25 cellular contexts compared by ENCODE assay signal in the genomic region with DNA sequence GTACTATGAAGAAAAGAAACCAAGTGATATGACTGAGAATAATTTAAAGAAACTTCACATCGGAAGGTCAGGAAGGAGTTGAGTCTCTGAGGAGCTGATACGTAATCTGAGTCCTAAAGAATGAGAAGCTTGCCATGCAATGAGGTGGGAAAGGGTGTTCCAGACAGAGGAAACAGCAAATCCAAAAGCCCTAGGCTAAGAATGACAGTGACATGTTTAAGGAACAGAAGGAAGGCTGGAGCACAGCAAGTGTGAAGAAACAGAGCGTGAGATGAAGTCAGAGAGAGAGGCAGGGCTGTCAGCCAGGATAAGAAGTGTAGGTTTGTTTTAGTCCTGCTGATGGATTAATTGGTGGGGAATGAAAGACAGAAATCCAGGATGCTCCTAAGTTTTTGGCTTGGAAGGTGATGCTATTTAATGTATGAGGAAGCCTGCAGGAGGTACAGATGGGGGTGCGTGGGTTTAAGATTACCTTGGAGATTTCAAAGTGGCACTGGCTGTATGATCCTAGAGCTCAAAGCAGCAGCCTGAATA. TPM values are rescaled to one million over a fixed set of nuclear protein-coding genes. Genes with fewer than 3 reads are reported as not detected.
"Had no signal": no experiment of that assay in that cellular context is flagged by ENCODE, and none has a peak within 500 bp of the region (broad histone marks: within the 10 kb centered on the region; RNA-seq: fewer than 3 reads in every experiment).

No MANE protein-coding gene starts in this region.

- H3K9me3 Mint-ChIP-seq: dendritic cell treated with granulocyte-macrophage colony-stimulating factor and Interleukin-4, amounts not matched to agents 40 ng/mL and 50 ng/mL, for 4 days; immature natural killer cell; stimulated activated naive B cell treated with anti-CD40 and anti-IgM and Interleukin-4, amounts not matched to agents 10 μg/mL and 1 μg/mL and 100 μg/mL, for 72 hours; WTC11 had no signal

- H3K4me2 ChIP-seq: hepatocyte had no signal

- H3K27ac ChIP-seq: hepatocyte, left lung, right lobe of liver had no signal

- H3K27me3 Mint-ChIP-seq: activated naive CD8-positive, alpha-beta T cell had no signal

- H3K36me3 ChIP-seq: left lung, right lobe of liver, upper lobe of left lung had no signal

- H3K27me3 ChIP-seq: hepatocyte, left lung, right lobe of liver, upper lobe of left lung had no signal

- H3K4me1 Mint-ChIP-seq: immature natural killer cell; stimulated activated naive B cell treated with anti-CD40 and anti-IgM and Interleukin-4, amounts not matched to agents 10 μg/mL and 1 μg/mL and 100 μg/mL, for 72 hours; WTC11 had no signal

- H3K4me3 Mint-ChIP-seq: activated naive CD8-positive, alpha-beta T cell; dendritic cell treated with granulocyte-macrophage colony-stimulating factor and Interleukin-4, amounts not matched to agents 40 ng/mL and 50 ng/mL, for 4 days; immature natural killer cell; stimulated activated naive B cell treated with anti-CD40 and anti-IgM and Interleukin-4, amounts not matched to agents 10 μg/mL and 1 μg/mL and 100 μg/mL, for 72 hours; WTC11 had no signal

- H3K9me3 ChIP-seq: left lung, right lobe of liver, upper lobe of left lung had no signal

- H2AFZ ChIP-seq: hepatocyte had no signal

- H3K27ac Mint-ChIP-seq: activated naive CD8-positive, alpha-beta T cell; dendritic cell treated with granulocyte-macrophage colony-stimulating factor and Interleukin-4, amounts not matched to agents 40 ng/mL and 50 ng/mL, for 4 days; immature natural killer cell; stimulated activated naive B cell treated with anti-CD40 and anti-IgM and Interleukin-4, amounts not matched to agents 10 μg/mL and 1 μg/mL and 100 μg/mL, for 72 hours; WTC11 had no signal

- H3K4me3 ChIP-seq: hepatocyte, left lung, right lobe of liver, upper lobe of left lung had no signal

- H3K36me3 Mint-ChIP-seq: activated naive CD8-positive, alpha-beta T cell; immature natural killer cell; stimulated activated naive B cell treated with anti-CD40 and anti-IgM and Interleukin-4, amounts not matched to agents 10 μg/mL and 1 μg/mL and 100 μg/mL, for 72 hours; WTC11 had no signal

- FAIRE-seq: endometrium had no signal

- H3K79me2 ChIP-seq: hepatocyte had no signal

- ATAC-seq: left lung; right lobe of liver; stimulated activated naive B cell treated with anti-CD40 and anti-IgM and Interleukin-4, amounts not matched to agents 10 μg/mL and 1 μg/mL and 100 μg/mL, for 72 hours; WTC11 had no signal

- DNase-seq: activated naive CD4-positive, alpha-beta T cell; activated T-cell treated with anti-CD3 and anti-CD28 coated beads, Interleukin-2, amount 50 U/mL, for 1 hour; effector CD4-positive, alpha-beta T cell; foreskin melanocyte; glutamatergic neuron; immature natural killer cell; kidney glomerular epithelial cell; left lung; right lobe of liver; stimulated activated CD4-positive, alpha-beta T cell treated with anti-CD3 and anti-CD28 coated beads, Interleukin-2, amount 100 ng/mL, for 48 hours; stimulated activated CD8-positive, alpha-beta memory T cell treated with anti-CD3 and anti-CD28 coated beads, Interleukin-4, amount 100 ng/mL, for 48 hours; stimulated activated naive B cell treated with anti-CD40 and anti-IgM and Interleukin-4, amounts not matched to agents 10 μg/mL and 1 μg/mL and 100 μg/mL, for 72 hours; T-helper 9 cell; upper lobe of left lung had no signal

RNA-seq across cellular contexts. Expression of a gene that starts 14.5 kb away (rescaled TPM):
- total RNA-seq: epithelial cell of proximal tubule; T-helper 1 cell treated with Interleukin-12 subunit alpha and Interleukin-12 subunit beta and Interleukin-4 antibody, amounts not matched to agents 30 ng/mL and 1 ng/mL, for 36 hours had no signal
- polyA plus RNA-seq: immature natural killer cell had no signal

RNA-seq across cellular contexts. Expression of a gene that starts 20.3 kb away (rescaled TPM):
- total RNA-seq: cerebellum; hepatocyte; left lung; lung microvascular endothelial cell; right lobe of liver; T-helper 1 cell treated with Interleukin-12 subunit alpha and Interleukin-12 subunit beta and Interleukin-4 antibody, amounts not matched to agents 30 ng/mL and 1 ng/mL, for 36 hours; temporal lobe had no signal
- polyA plus RNA-seq: hepatocyte, neural cell had no signal

RNA-seq across cellular contexts. Expression of a gene that starts 27.9 kb away (rescaled TPM):
- total RNA-seq: epithelial cell of proximal tubule; hepatocyte; right lobe of liver; T-helper 1 cell treated with Interleukin-12 subunit alpha and Interleukin-12 subunit beta and Interleukin-4 antibody, amounts not matched to agents 30 ng/mL and 1 ng/mL, for 36 hours had no signal
- polyA plus RNA-seq: hepatocyte, immature natural killer cell had no signal

RNA-seq across cellular contexts. Expression of a gene that starts 49.5 kb away (rescaled TPM):
- polyA plus RNA-seq: immature natural killer cell had no signal
